Comparison of ENCODE assay signal across 20 cellular contexts in genomic region chr9:100317706-100318105, GRCh38. TPM values are rescaled to one million over a fixed set of nuclear protein-coding genes. Genes with fewer than 3 reads are reported as not detected.
DNase-seq lines count a peak whose midpoint lies in the region; ATAC-seq and TF ChIP-seq lines count a peak whose summit lies in the region.
"Had no signal": no experiment of that assay in that cellular context is flagged by ENCODE, and none has a peak within 500 bp of the region (broad histone marks: within the 10 kb centered on the region; RNA-seq: fewer than 3 reads in every experiment).

No MANE protein-coding gene starts in this region.

- H3K4me3 Mint-ChIP-seq in activated T-cell treated with anti-CD3 and anti-CD28 coated beads, Interleukin-2, amount 50 U/mL, for 4 hours, result peak overlapping the region; percentile 11
- H3K4me3 Mint-ChIP-seq in activated T-cell treated with anti-CD3 and anti-CD28 coated beads, Interleukin-2, amount 50 U/mL, for 24 hours, result no peak overlapping the region
- H3K4me3 Mint-ChIP-seq in activated T-helper 2 cell treated with anti-CD3 and anti-CD28 coated beads, Interferon-gamma antibody, Interleukin-2, Interleukin-4, amounts not matched to agents 10 μg/mL and 5 μg/mL and 100 μg/mL, durations not matched to agents 14 hours and 24 hours and 36 hours (ENCODE audit: low read depth), result no peak overlapping the region
- H3K4me3 Mint-ChIP-seq in stimulated activated memory B cell treated with anti-CD40 and anti-IgM and Interleukin-4, amounts not matched to agents 10 μg/mL and 1 μg/mL and 100 μg/mL, for 72 hours, result no peak overlapping the region
- H3K4me3 Mint-ChIP-seq in natural killer cell, result no peak overlapping the region
- H3K4me3 Mint-ChIP-seq: activated CD8-positive, alpha-beta T cell treated with anti-CD3 and anti-CD28 coated beads for 36 hours; nephron had no signal

- no peaks in the 10 kb centered on the region for H3K9me3 Mint-ChIP-seq in activated T-cell treated with anti-CD3 and anti-CD28 coated beads, Interleukin-2, amount 50 U/mL, for 4 hours
- no peaks in the 10 kb centered on the region for H3K9me3 Mint-ChIP-seq in activated T-cell treated with anti-CD3 and anti-CD28 coated beads, Interleukin-2, amount 50 U/mL, for 24 hours
- peaks cover 5% of the 10 kb centered on the region for H3K9me3 Mint-ChIP-seq in activated T-helper 2 cell treated with anti-CD3 and anti-CD28 coated beads, Interferon-gamma antibody, Interleukin-2, Interleukin-4, amounts not matched to agents 10 μg/mL and 5 μg/mL and 100 μg/mL, durations not matched to agents 14 hours and 24 hours and 36 hours
- no peaks in the 10 kb centered on the region for H3K9me3 Mint-ChIP-seq in stimulated activated memory B cell treated with anti-CD40 and anti-IgM and Interleukin-4, amounts not matched to agents 10 μg/mL and 1 μg/mL and 100 μg/mL, for 72 hours
- no peaks in the 10 kb centered on the region for H3K9me3 Mint-ChIP-seq in natural killer cell
- H3K9me3 Mint-ChIP-seq: activated CD8-positive, alpha-beta T cell treated with anti-CD3 and anti-CD28 coated beads for 36 hours had no signal

- peaks cover 18% of the 10 kb centered on the region for H3K4me1 Mint-ChIP-seq in activated T-cell treated with anti-CD3 and anti-CD28 coated beads, Interleukin-2, amount 50 U/mL, for 4 hours (ENCODE audit: low read depth)
- peaks cover 47% of the 10 kb centered on the region for H3K4me1 Mint-ChIP-seq in activated T-cell treated with anti-CD3 and anti-CD28 coated beads, Interleukin-2, amount 50 U/mL, for 24 hours (ENCODE audit: low read depth)
- H3K4me1 Mint-ChIP-seq in activated T-helper 2 cell treated with anti-CD3 and anti-CD28 coated beads, Interferon-gamma antibody, Interleukin-2, Interleukin-4, amounts not matched to agents 10 μg/mL and 5 μg/mL and 100 μg/mL, durations not matched to agents 14 hours and 24 hours and 36 hours (ENCODE audit: low read depth), result peaks cover 6% of the 10 kb centered on the region
- peaks cover 14% of the 10 kb centered on the region for H3K4me1 Mint-ChIP-seq in stimulated activated memory B cell treated with anti-CD40 and anti-IgM and Interleukin-4, amounts not matched to agents 10 μg/mL and 1 μg/mL and 100 μg/mL, for 72 hours
- peaks cover 13 to 25% of the 10 kb centered on the region in 2 donors for H3K4me1 Mint-ChIP-seq in natural killer cell
- H3K4me1 Mint-ChIP-seq: nephron had no signal

- intact Hi-C loops in activated T-helper 2 cell treated with anti-CD3 and anti-CD28 coated beads, Interferon-gamma antibody, Interleukin-2, Interleukin-4, amounts not matched to agents 10 μg/mL and 5 μg/mL and 100 μg/mL, durations not matched to agents 14 hours and 24 hours and 36 hours (cut with micrococcal nuclease), result no loop called here
- intact Hi-C loops in natural killer cell (cut with micrococcal nuclease), result no loop called here

- DNase-seq in activated T-cell treated with anti-CD3 and anti-CD28 coated beads, Interleukin-2, amount 50 U/mL, for 4 hours, result no peak
- no peak for DNase-seq in activated T-cell treated with anti-CD3 and anti-CD28 coated beads, Interleukin-2, amount 50 U/mL, for 24 hours
- no peak for DNase-seq in activated T-helper 2 cell treated with anti-CD3 and anti-CD28 coated beads, Interferon-gamma antibody, Interleukin-2, Interleukin-4, amounts not matched to agents 10 μg/mL and 5 μg/mL and 100 μg/mL, durations not matched to agents 14 hours and 24 hours and 36 hours (ENCODE audit: low spot score)
- DNase-seq in fibroblast of pulmonary artery (ENCODE audit: low read depth), result peak; percentile 28
- no peak for DNase-seq in activated CD4-positive, CD25-positive, alpha-beta regulatory T cell treated with anti-CD3 and anti-CD28 coated beads, Interleukin-2, amount 50 U/mL, for 72 hours
- no peak for DNase-seq in natural killer cell
- DNase-seq in stimulated activated naive CD4-positive, alpha-beta T cell treated with Interleukin-2 at 50 U/mL for 16 hours (lab: John Stamatoyannopoulos, UW), result no peak
- DNase-seq: 8988T; activated CD8-positive, alpha-beta T cell treated with anti-CD3 and anti-CD28 coated beads for 36 hours; activated T-cell treated with anti-CD3 and anti-CD28 coated beads, Interleukin-2, amount 50 U/mL, for 48 hours; esophagus squamous epithelium; KG1; mesenchymal stem cell; NCI-H1092; NCI-H524; stimulated activated naive CD8-positive, alpha-beta T cell treated with anti-CD3 and anti-CD28 coated beads, Interleukin-15, Interleukin-2, amounts not matched to agents 100 U/mL and 50 U/mL, for 24 hours; trophoblast cell had no signal

- no peak overlapping the region for H3K4me3 ChIP-seq in fibroblast of pulmonary artery (replicated peaks; ENCODE audit: low read depth, low read length)
- H3K4me3 ChIP-seq: esophagus squamous epithelium had no signal

- H3K36me3 Mint-ChIP-seq in activated T-cell treated with anti-CD3 and anti-CD28 coated beads, Interleukin-2, amount 50 U/mL, for 4 hours (ENCODE audit: insufficient read depth), result peaks cover 53% of the 10 kb centered on the region
- peaks cover 84% of the 10 kb centered on the region for H3K36me3 Mint-ChIP-seq in activated T-cell treated with anti-CD3 and anti-CD28 coated beads, Interleukin-2, amount 50 U/mL, for 24 hours (ENCODE audit: low read depth)
- peaks cover 67% of the 10 kb centered on the region for H3K36me3 Mint-ChIP-seq in activated T-helper 2 cell treated with anti-CD3 and anti-CD28 coated beads, Interferon-gamma antibody, Interleukin-2, Interleukin-4, amounts not matched to agents 10 μg/mL and 5 μg/mL and 100 μg/mL, durations not matched to agents 14 hours and 24 hours and 36 hours (ENCODE audit: low read depth)
- peaks cover 65% of the 10 kb centered on the region for H3K36me3 Mint-ChIP-seq in stimulated activated memory B cell treated with anti-CD40 and anti-IgM and Interleukin-4, amounts not matched to agents 10 μg/mL and 1 μg/mL and 100 μg/mL, for 72 hours
- H3K36me3 Mint-ChIP-seq in natural killer cell, result peaks cover 20% of the 10 kb centered on the region

- no peaks in the 10 kb centered on the region for H3K27me3 Mint-ChIP-seq in activated T-cell treated with anti-CD3 and anti-CD28 coated beads, Interleukin-2, amount 50 U/mL, for 4 hours (ENCODE audit: low read depth)
- H3K27me3 Mint-ChIP-seq in activated T-cell treated with anti-CD3 and anti-CD28 coated beads, Interleukin-2, amount 50 U/mL, for 24 hours, result no peaks in the 10 kb centered on the region
- no peaks in the 10 kb centered on the region for H3K27me3 Mint-ChIP-seq in activated T-helper 2 cell treated with anti-CD3 and anti-CD28 coated beads, Interferon-gamma antibody, Interleukin-2, Interleukin-4, amounts not matched to agents 10 μg/mL and 5 μg/mL and 100 μg/mL, durations not matched to agents 14 hours and 24 hours and 36 hours (ENCODE audit: low read depth)
- no peaks in the 10 kb centered on the region for H3K27me3 Mint-ChIP-seq in stimulated activated memory B cell treated with anti-CD40 and anti-IgM and Interleukin-4, amounts not matched to agents 10 μg/mL and 1 μg/mL and 100 μg/mL, for 72 hours
- no peaks in the 10 kb centered on the region for H3K27me3 Mint-ChIP-seq in natural killer cell (ENCODE audit: low read depth in 2 of 2)
- H3K27me3 Mint-ChIP-seq: activated CD8-positive, alpha-beta T cell treated with anti-CD3 and anti-CD28 coated beads for 36 hours had no signal

- H3K27ac Mint-ChIP-seq in activated T-cell treated with anti-CD3 and anti-CD28 coated beads, Interleukin-2, amount 50 U/mL, for 24 hours, result no peak overlapping the region
- H3K27ac Mint-ChIP-seq in activated T-helper 2 cell treated with anti-CD3 and anti-CD28 coated beads, Interferon-gamma antibody, Interleukin-2, Interleukin-4, amounts not matched to agents 10 μg/mL and 5 μg/mL and 100 μg/mL, durations not matched to agents 14 hours and 24 hours and 36 hours, result peak overlapping the region; percentile 31
- H3K27ac Mint-ChIP-seq in stimulated activated memory B cell treated with anti-CD40 and anti-IgM and Interleukin-4, amounts not matched to agents 10 μg/mL and 1 μg/mL and 100 μg/mL, for 72 hours, result peak overlapping the region; percentile 22
- H3K27ac Mint-ChIP-seq in natural killer cell, result peak overlapping the region in 1 of 2 donors; percentile 14
- H3K27ac Mint-ChIP-seq: activated CD8-positive, alpha-beta T cell treated with anti-CD3 and anti-CD28 coated beads for 36 hours; activated naive CD4-positive, alpha-beta T cell treated with anti-CD3 and anti-CD28 coated beads, Interleukin-2, amount 50 U/mL, for 72 hours; nephron had no signal

- ATAC-seq in activated T-cell treated with anti-CD3 and anti-CD28 coated beads, Interleukin-2, amount 50 U/mL, for 4 hours, result no peak
- ATAC-seq in stimulated activated memory B cell treated with anti-CD40 and anti-IgM and Interleukin-4, amounts not matched to agents 10 μg/mL and 1 μg/mL and 100 μg/mL, for 72 hours, result no peak
- ATAC-seq in natural killer cell, result no peak
- ATAC-seq: activated CD8-positive, alpha-beta T cell treated with anti-CD3 and anti-CD28 coated beads for 36 hours; activated naive CD4-positive, alpha-beta T cell treated with anti-CD3 and anti-CD28 coated beads, Interleukin-2, amount 50 U/mL, for 72 hours; stimulated activated naive CD8-positive, alpha-beta T cell treated with anti-CD3 and anti-CD28 coated beads, Interleukin-15, Interleukin-2, amounts not matched to agents 100 U/mL and 50 U/mL, for 24 hours had no signal

- TF ChIP-seq CTCF in fibroblast of pulmonary artery (IDR thresholded peaks at IDR 0.05; ENCODE audit: low read length, missing control alignments) (no peak), natural killer cell (IDR thresholded peaks at IDR 0.05) (no peak)

RNA-seq across cellular contexts. Expression of gene TEX10, which starts 35.0 kb away (rescaled TPM):
- 10 to 100 TPM; 26.8 to 30.2 (median 29.1) TPM for total RNA-seq in activated T-cell treated with anti-CD3 and anti-CD28 coated beads, Interleukin-2, amount 50 U/mL, for 4 hours
- total RNA-seq in activated T-helper 2 cell treated with anti-CD3 and anti-CD28 coated beads, Interferon-gamma antibody, Interleukin-2, Interleukin-4, amounts not matched to agents 10 μg/mL and 5 μg/mL and 100 μg/mL, durations not matched to agents 14 hours and 24 hours and 36 hours, result 26.9 and 30.0 TPM in 2 replicates
- total RNA-seq in natural killer cell, result 10 to 100 TPM; 11.1 to 15.9 (median 13.2) TPM
